In the genomic region with DNA sequence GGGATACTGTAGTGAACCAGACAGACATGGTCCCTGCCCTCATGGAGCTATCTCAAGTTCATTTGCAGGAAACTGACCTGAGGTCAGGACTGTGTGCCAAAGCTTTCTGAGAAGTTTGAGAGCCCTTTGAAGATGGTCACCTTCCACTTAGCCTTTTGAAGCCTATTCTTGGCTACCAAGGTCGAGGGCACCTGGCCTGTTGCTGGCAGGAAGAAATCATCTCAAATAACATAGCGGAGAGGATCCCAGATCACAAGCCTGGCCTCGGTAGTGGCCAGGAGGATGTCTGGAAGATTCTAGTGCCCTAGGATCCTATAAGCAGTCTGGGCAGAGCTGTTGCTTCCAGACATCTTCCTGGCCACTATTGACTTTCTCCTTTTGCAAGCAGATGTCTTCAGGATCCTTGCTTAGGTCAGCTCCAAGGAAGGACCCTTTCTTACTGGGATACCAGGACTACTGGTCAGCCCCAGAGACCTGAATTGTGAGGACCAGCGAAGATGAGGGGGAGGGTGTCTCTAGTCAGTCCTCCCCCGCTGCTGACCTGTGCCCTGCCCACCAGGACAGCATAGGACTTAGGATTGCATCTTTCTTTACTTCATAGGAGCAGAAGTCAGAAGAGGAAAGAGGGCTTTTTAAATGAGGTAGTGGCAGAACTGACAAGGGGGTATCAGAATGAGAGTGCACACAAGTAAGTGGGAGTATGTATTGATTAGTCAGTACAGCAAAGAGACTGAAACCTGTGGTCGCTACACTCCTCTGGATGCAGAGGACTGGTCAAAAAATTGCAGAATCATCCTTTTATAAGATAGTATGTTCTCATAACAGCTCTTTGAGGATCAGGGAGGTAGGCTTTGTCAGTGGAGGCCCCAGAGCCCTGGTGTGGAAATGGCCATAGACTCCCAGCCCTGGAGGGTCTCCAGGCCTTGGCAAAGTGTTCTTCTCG, we compare ENCODE assay signal across 11 cellular contexts.
DNase-seq lines count a peak whose midpoint lies in the region; ATAC-seq and TF ChIP-seq lines count a peak whose summit lies in the region.
"Had no signal": no experiment of that assay in that cellular context is flagged by ENCODE, and none has a peak within 500 bp of the region (broad histone marks: within the 10 kb centered on the region; RNA-seq: fewer than 3 reads in every experiment).

No MANE protein-coding gene starts in this region.

- TF ChIP-seq CTCF in GM12865 (IDR thresholded peaks at IDR 0.05; ENCODE audit: insufficient read depth, low read depth, low read length, missing control alignments) (no peak), left lung (IDR thresholded peaks at IDR 0.05) (no peak)

- H3K4me3 ChIP-seq in GM12865 (ENCODE audit: low read depth, low read length) (no peak overlapping the region), left lung (no peak overlapping the region)

- H3K9me3 ChIP-seq in left lung: no peaks in the 10 kb centered on the region

- H3K27me3 ChIP-seq in left lung: no peaks in the 10 kb centered on the region

- H3K4me1 ChIP-seq in left lung: peaks cover 0 to 4% of the 10 kb centered on the region in 2 donors

- DNase-seq in GM12865 (ENCODE audit: low read depth) (peak; percentile 74), left lung (no peak), middle frontal gyrus (ENCODE audit: extremely low spot score, low spot score) (no peak), DMS153 (lab: John Stamatoyannopoulos, UW) (no peak), NCI-H82 treated with DMSO at 0.1 percent for 48 hours (lab: John Stamatoyannopoulos, UW; ENCODE audit: unreplicated experiment) (no peak), kidney glomerular epithelial cell (lab: John Stamatoyannopoulos, UW) (no peak)
- DNase-seq: glutamatergic neuron, midbrain, small intestine had no signal

- ATAC-seq in GM21423 (IDR thresholded peaks at IDR 0.05; ENCODE audit: unreplicated experiment) (peak; percentile 54), HG03575 (IDR thresholded peaks at IDR 0.05; ENCODE audit: extremely low read depth, insufficient number of reproducible peaks, low FRiP score, unreplicated experiment) (peak; percentile 56), left lung (peak; percentile 16)

- H3K36me3 ChIP-seq in left lung: no peaks in the 10 kb centered on the region

- intact Hi-C loops in left lung (cut with DNase I): no loop called here

- H3K27ac ChIP-seq in left lung: no peak overlapping the region
